ENCODE assay signal across 1 cellular context in the genomic region with DNA sequence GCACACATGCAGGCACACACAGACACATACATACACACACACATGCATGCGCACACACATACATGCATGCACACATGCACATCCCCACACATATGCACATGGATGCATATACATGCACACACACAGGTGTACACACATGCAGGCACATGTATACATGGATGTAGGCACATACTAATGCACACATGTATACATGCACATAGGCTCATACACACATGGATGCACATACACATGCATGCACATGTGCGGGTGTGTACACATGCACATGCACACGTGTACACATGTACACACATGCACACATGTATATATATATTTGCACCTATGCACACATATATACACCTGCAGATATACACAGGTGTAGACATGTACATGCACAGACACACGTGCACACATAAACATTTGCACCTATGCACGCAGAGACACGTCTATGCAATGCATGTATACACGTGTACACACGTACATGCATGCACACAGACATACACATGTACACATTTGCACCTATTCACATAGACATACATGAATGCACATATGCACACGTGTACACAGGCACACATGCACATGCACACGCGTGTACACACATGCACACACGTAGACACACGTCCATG.
TF ChIP-seq lines count a peak whose summit lies in the region.

No MANE protein-coding gene starts in this region.

TF ChIP-seq in WTC11, 78 proteins besides CTCF, POLR2A, EP300 and RAD21 (continued from another document):
- TF ChIP-seq, protein P1, sequence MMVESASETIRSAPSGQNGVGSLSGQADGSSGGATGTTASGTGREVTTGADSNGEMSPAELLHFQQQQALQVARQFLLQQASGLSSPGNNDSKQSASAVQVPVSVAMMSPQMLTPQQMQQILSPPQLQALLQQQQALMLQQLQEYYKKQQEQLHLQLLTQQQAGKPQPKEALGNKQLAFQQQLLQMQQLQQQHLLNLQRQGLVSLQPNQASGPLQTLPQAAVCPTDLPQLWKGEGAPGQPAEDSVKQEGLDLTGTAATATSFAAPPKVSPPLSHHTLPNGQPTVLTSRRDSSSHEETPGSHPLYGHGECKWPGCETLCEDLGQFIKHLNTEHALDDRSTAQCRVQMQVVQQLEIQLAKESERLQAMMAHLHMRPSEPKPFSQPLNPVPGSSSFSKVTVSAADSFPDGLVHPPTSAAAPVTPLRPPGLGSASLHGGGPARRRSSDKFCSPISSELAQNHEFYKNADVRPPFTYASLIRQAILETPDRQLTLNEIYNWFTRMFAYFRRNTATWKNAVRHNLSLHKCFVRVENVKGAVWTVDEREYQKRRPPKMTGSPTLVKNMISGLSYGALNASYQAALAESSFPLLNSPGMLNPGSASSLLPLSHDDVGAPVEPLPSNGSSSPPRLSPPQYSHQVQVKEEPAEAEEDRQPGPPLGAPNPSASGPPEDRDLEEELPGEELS (CRISPR knock-in tag; IDR thresholded peaks at IDR 0.05) = no peak
- TF ChIP-seq, protein P2, sequence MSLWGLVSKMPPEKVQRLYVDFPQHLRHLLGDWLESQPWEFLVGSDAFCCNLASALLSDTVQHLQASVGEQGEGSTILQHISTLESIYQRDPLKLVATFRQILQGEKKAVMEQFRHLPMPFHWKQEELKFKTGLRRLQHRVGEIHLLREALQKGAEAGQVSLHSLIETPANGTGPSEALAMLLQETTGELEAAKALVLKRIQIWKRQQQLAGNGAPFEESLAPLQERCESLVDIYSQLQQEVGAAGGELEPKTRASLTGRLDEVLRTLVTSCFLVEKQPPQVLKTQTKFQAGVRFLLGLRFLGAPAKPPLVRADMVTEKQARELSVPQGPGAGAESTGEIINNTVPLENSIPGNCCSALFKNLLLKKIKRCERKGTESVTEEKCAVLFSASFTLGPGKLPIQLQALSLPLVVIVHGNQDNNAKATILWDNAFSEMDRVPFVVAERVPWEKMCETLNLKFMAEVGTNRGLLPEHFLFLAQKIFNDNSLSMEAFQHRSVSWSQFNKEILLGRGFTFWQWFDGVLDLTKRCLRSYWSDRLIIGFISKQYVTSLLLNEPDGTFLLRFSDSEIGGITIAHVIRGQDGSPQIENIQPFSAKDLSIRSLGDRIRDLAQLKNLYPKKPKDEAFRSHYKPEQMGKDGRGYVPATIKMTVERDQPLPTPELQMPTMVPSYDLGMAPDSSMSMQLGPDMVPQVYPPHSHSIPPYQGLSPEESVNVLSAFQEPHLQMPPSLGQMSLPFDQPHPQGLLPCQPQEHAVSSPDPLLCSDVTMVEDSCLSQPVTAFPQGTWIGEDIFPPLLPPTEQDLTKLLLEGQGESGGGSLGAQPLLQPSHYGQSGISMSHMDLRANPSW (CRISPR knock-in tag; conservative IDR thresholded peaks at IDR 0.05; ENCODE audit: low read depth) = no peak
- TF ChIP-seq ZNF416 (CRISPR knock-in tag; IDR thresholded peaks at IDR 0.05) (no peak), GTF2I (CRISPR knock-in tag; conservative IDR thresholded peaks at IDR 0.05) (no peak), GABPB1 (CRISPR knock-in tag; IDR thresholded peaks at IDR 0.05) (no peak), TP53 (CRISPR knock-in tag; IDR thresholded peaks at IDR 0.05) (no peak), PRRX2 (CRISPR knock-in tag; IDR thresholded peaks at IDR 0.05) (no peak), ZNF219 (CRISPR knock-in tag; IDR thresholded peaks at IDR 0.05; ENCODE audit: borderline replicate concordance) (no peak), MYBL2 (CRISPR knock-in tag; IDR thresholded peaks at IDR 0.05) (no peak), SMAD3 (CRISPR knock-in tag; IDR thresholded peaks at IDR 0.05; ENCODE audit: borderline replicate concordance) (no peak), EMX1 (CRISPR knock-in tag; IDR thresholded peaks at IDR 0.05) (no peak), SMAD4 (CRISPR knock-in tag; IDR thresholded peaks at IDR 0.05) (no peak)
- TF ChIP-seq, protein P3, sequence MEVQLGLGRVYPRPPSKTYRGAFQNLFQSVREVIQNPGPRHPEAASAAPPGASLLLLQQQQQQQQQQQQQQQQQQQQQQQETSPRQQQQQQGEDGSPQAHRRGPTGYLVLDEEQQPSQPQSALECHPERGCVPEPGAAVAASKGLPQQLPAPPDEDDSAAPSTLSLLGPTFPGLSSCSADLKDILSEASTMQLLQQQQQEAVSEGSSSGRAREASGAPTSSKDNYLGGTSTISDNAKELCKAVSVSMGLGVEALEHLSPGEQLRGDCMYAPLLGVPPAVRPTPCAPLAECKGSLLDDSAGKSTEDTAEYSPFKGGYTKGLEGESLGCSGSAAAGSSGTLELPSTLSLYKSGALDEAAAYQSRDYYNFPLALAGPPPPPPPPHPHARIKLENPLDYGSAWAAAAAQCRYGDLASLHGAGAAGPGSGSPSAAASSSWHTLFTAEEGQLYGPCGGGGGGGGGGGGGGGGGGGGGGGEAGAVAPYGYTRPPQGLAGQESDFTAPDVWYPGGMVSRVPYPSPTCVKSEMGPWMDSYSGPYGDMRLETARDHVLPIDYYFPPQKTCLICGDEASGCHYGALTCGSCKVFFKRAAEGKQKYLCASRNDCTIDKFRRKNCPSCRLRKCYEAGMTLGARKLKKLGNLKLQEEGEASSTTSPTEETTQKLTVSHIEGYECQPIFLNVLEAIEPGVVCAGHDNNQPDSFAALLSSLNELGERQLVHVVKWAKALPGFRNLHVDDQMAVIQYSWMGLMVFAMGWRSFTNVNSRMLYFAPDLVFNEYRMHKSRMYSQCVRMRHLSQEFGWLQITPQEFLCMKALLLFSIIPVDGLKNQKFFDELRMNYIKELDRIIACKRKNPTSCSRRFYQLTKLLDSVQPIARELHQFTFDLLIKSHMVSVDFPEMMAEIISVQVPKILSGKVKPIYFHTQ (CRISPR knock-in tag; IDR thresholded peaks at IDR 0.05) = no peak
- TF ChIP-seq, protein P4, sequence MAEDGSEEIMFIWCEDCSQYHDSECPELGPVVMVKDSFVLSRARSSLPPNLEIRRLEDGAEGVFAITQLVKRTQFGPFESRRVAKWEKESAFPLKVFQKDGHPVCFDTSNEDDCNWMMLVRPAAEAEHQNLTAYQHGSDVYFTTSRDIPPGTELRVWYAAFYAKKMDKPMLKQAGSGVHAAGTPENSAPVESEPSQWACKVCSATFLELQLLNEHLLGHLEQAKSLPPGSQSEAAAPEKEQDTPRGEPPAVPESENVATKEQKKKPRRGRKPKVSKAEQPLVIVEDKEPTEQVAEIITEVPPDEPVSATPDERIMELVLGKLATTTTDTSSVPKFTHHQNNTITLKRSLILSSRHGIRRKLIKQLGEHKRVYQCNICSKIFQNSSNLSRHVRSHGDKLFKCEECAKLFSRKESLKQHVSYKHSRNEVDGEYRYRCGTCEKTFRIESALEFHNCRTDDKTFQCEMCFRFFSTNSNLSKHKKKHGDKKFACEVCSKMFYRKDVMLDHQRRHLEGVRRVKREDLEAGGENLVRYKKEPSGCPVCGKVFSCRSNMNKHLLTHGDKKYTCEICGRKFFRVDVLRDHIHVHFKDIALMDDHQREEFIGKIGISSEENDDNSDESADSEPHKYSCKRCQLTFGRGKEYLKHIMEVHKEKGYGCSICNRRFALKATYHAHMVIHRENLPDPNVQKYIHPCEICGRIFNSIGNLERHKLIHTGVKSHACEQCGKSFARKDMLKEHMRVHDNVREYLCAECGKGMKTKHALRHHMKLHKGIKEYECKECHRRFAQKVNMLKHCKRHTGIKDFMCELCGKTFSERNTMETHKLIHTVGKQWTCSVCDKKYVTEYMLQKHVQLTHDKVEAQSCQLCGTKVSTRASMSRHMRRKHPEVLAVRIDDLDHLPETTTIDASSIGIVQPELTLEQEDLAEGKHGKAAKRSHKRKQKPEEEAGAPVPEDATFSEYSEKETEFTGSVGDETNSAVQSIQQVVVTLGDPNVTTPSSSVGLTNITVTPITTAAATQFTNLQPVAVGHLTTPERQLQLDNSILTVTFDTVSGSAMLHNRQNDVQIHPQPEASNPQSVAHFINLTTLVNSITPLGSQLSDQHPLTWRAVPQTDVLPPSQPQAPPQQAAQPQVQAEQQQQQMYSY (CRISPR knock-in tag; IDR thresholded peaks at IDR 0.05) = no peak
